In the genomic region with DNA sequence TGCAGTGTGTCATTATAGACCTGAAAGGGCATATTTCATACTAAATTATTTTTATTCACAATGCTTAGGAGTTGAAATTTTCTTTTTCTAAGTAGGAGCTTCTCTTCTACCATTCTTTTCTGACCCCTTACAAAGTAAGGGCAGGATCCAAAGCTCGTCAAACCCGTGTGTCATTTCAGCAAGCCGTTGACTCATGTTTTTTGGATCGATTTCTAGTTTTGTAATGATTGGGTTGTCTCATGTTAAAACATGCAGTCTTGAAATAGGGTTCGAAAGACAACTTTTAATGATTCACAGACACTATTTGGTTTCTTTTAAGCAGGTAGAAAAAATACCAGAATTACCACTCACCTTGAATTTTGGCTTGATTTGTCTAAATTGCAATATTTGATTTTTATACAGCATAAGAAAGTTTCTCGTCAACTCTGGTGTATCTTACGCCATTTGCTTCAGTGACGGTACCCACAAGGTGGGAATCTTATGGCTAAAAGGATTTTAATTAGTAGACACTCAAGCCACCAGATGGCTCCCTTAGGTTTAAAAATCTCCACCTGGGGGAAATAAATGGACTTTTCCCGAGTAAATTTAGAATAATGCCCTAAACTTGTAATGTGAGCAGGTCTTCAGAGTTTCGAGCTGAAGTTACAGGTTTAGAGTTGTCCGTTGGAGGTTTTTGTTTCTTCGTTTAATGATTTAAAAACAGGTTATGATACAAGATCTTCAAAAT, we compare ENCODE assay signal across 11 cellular contexts.
DNase-seq lines count a peak whose midpoint lies in the region; ATAC-seq, FAIRE-seq and TF ChIP-seq lines count a peak whose summit lies in the region.
"Had no signal": no experiment of that assay in that cellular context is flagged by ENCODE, and none has a peak within 500 bp of the region (broad histone marks: within the 10 kb centered on the region; RNA-seq: fewer than 3 reads in every experiment).

No MANE protein-coding gene starts in this region.

- no peak overlapping the region for H2AFZ ChIP-seq in keratinocyte (ENCODE audit: control insufficient read depth, low read length)

- no peak for ATAC-seq in HG02642 (IDR thresholded peaks at IDR 0.05; ENCODE audit: poor library complexity, unreplicated experiment)
- ATAC-seq in GM21717 (IDR thresholded peaks at IDR 0.05; ENCODE audit: unreplicated experiment): no peak

- H4K20me1 ChIP-seq in keratinocyte (ENCODE audit: control insufficient read depth, extremely low read depth, insufficient read depth, low read length): no peaks in the 10 kb centered on the region

- no peak overlapping the region for H3K27ac ChIP-seq in cardiac muscle cell
- H3K27ac ChIP-seq in keratinocyte (ENCODE audit: control insufficient read depth, insufficient read depth, low read length): peak overlapping the region; percentile 77

- H3K36me3 ChIP-seq in cardiac muscle cell (no peaks in the 10 kb centered on the region), keratinocyte (ENCODE audit: control insufficient read depth in 2 of 2, extremely low read depth in 1 of 2, insufficient read depth in 2 of 2, low read length in 2 of 2) (no peaks in the 10 kb centered on the region)

- no peak overlapping the region for H3K4me3 Mint-ChIP-seq in type B pancreatic cell
- H3K4me3 Mint-ChIP-seq: activated naive CD4-positive, alpha-beta T cell treated with anti-CD3 and anti-CD28 coated beads for 36 hours had no signal

- peaks cover 16% of the 10 kb centered on the region for H3K9me3 Mint-ChIP-seq in type B pancreatic cell
- H3K9me3 Mint-ChIP-seq: activated naive CD4-positive, alpha-beta T cell treated with anti-CD3 and anti-CD28 coated beads for 36 hours had no signal

- in situ Hi-C loops in T47D (cut with HindIII; ENCODE audit: low pct_unique_long_range_greater_than_20kb, low sequenced_read_pairs): no loop called here

- TF ChIP-seq POLR2A in erythroblast (IDR thresholded peaks at IDR 0.05; ENCODE audit: low read length): no peak

- H3K27me3 ChIP-seq in cardiac muscle cell: no peaks in the 10 kb centered on the region
- no peaks in the 10 kb centered on the region for H3K27me3 ChIP-seq in keratinocyte (ENCODE audit: control insufficient read depth, extremely low read depth, insufficient read depth, low read length)

- dilution Hi-C loops in keratinocyte (cut with MboI; ENCODE audit: extremely low pct_ligation_motif_present, low sequenced_read_pairs): no loop called here

- no peaks in the 10 kb centered on the region for H3K79me2 ChIP-seq in keratinocyte (ENCODE audit: control insufficient read depth, insufficient read depth, low read length)

- peak in 1 of 2 donors; percentile 35 for DNase-seq in cardiac muscle cell (ENCODE audit: low read depth in 1 of 2, low spot score in 1 of 2)
- no peak for DNase-seq in cardiac septum (ENCODE audit: low spot score)
- peak; percentile 49 to 64 for DNase-seq in T47D (ENCODE audit: low read depth in 1 of 2, low spot score in 1 of 2)
- DNase-seq in keratinocyte (ENCODE audit: low read depth, low spot score): no peak
- no peak for DNase-seq in type B pancreatic cell (ENCODE audit: extremely low spot score, unreplicated experiment)
- DNase-seq in erythroblast (lab: John Stamatoyannopoulos, UW): no peak
- DNase-seq: activated CD4-positive, alpha-beta T cell treated with anti-CD3 and anti-CD28 coated beads for 48 hours; activated naive CD4-positive, alpha-beta T cell treated with anti-CD3 and anti-CD28 coated beads for 36 hours; nucleus accumbens had no signal

- H3K9me3 ChIP-seq in cardiac muscle cell (ENCODE audit: low read depth) (no peaks in the 10 kb centered on the region), keratinocyte (ENCODE audit: control insufficient read depth, low read depth, low read length) (no peaks in the 10 kb centered on the region)

- H3K27ac Mint-ChIP-seq in type B pancreatic cell: no peak overlapping the region
- H3K27ac Mint-ChIP-seq: activated naive CD4-positive, alpha-beta T cell treated with anti-CD3 and anti-CD28 coated beads for 36 hours had no signal

- no peak overlapping the region for H3K9ac ChIP-seq in keratinocyte (ENCODE audit: control insufficient read depth, extremely low read depth, insufficient read depth, low read length)

- intact Hi-C loops in cardiac septum (cut with DNase I): loop anchor here (10.0 kb wide), 2 partner anchors 187 to 357 kb away; no protein-coding TSS in a partner anchor

- no peaks in the 10 kb centered on the region for H3K9me1 ChIP-seq in keratinocyte (ENCODE audit: control insufficient read depth, extremely low read depth, insufficient read depth, low read length)

- H3K4me1 Mint-ChIP-seq in type B pancreatic cell (ENCODE audit: unreplicated experiment): peaks cover 21% of the 10 kb centered on the region

- H3K4me2 ChIP-seq in keratinocyte (ENCODE audit: control insufficient read depth, extremely low read depth, insufficient read depth, low read depth, low read length): peak overlapping the region; percentile 64

- peaks cover 6% of the 10 kb centered on the region for H3K27me3 Mint-ChIP-seq in type B pancreatic cell

- no peaks in the 10 kb centered on the region for H3K4me1 ChIP-seq in cardiac muscle cell (ENCODE audit: low read depth)
- H3K4me1 ChIP-seq in keratinocyte (ENCODE audit: control insufficient read depth, extremely low read depth, insufficient read depth, low read length): peaks cover 33% of the 10 kb centered on the region

- H3K4me3 ChIP-seq in cardiac muscle cell (no peak overlapping the region), keratinocyte (ENCODE audit: control insufficient read depth in 2 of 3, extremely low read depth in 1 of 3, insufficient read depth in 2 of 3, low read depth in 1 of 3, low read length in 3 of 3) (peak overlapping the region in 2 of 3 experiments; percentile 18 to 34)

- peak; percentile 37 for TF ChIP-seq CTCF in cardiac muscle cell (IDR thresholded peaks at IDR 0.05; ENCODE audit: low read depth, low read length)
- TF ChIP-seq CTCF in keratinocyte (optimal IDR thresholded peaks at IDR 0.05 in 1 of 3, IDR thresholded peaks at IDR 0.05 in 1 of 3, conservative IDR thresholded peaks at IDR 0.05 in 1 of 3; ENCODE audit: extremely low read depth in 1 of 3, insufficient read depth in 2 of 3, low read length in 3 of 3): peak in 2 of 3 experiments; percentile 11 to 26
- TF ChIP-seq CTCF in type B pancreatic cell (conservative IDR thresholded peaks at IDR 0.05): peak; percentile 50

- H3K36me3 Mint-ChIP-seq in type B pancreatic cell: peaks cover 8% of the 10 kb centered on the region

- FAIRE-seq in keratinocyte (lab: Jason Lieb, UNC): peak; percentile 81

Comparison
In these comparisons a context has a peak if more than half of its experiments do, and no peak if none do; other contexts are left out.
1. DNase-seq: peak in T47D (2 of 2); none in cardiac septum (single experiment), keratinocyte (single experiment), type B pancreatic cell (single experiment) and erythroblast (0 of 2).
2. Peak in every context shown above with its lines, with median percentiles within 50 percentile points of each other: CTCF ChIP-seq.